Comparison of ENCODE assay signal across 9 cellular contexts in the genomic region with DNA sequence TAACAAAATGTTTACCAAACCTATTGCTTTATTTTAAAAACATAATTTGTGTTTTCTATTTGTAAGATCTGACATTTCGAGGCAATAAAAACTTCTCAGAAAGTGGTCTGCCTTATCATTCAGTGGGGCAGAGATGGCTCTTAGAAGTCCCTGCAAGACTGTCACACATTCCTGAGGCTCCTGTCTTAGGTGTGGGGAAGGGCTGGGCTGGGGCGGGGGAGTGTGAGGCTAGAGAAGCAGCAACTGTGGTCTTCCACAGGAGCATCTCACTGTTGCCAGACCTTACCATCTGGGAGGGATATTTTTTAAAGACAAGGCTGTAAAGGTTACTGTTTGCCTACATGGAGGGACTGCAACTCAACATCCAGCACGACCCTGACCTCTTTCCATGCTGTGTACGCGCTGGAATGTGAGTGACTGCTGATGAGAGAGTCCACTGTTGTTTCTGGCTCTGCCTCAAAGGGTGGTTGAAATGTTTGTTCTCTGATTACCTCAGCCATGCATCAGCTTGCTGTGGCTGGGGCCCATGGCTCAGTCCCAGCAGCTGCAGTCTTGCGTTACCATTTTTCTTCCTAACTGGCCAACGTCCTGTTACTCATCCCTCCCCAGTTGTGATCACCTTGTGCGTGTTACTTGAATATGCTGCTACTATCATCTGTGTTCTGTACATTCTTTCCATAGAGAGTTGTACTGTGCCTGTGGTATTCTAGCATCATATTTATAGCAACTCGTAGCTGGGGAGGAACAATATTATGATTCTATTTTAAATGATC. TPM values are rescaled to one million over a fixed set of nuclear protein-coding genes. Genes with fewer than 3 reads are reported as not detected.
DNase-seq lines count a peak whose midpoint lies in the region; ATAC-seq and TF ChIP-seq lines count a peak whose summit lies in the region.
"Had no signal": no experiment of that assay in that cellular context is flagged by ENCODE, and none has a peak within 500 bp of the region (broad histone marks: within the 10 kb centered on the region; RNA-seq: fewer than 3 reads in every experiment).

No MANE protein-coding gene starts in this region.

- no peak overlapping the region for H3K4me3 ChIP-seq in SK-N-SH (ENCODE audit: low read depth in 2 of 2, low read length in 1 of 2)

- no peaks in the 10 kb centered on the region for H3K4me1 ChIP-seq in SK-N-SH (ENCODE audit: control insufficient read depth in 1 of 2, insufficient read depth in 2 of 2, low read depth in 1 of 2, low read length in 1 of 2)

- in situ Hi-C loops in GM13976 (cut with MboI; ENCODE audit: low sequenced_read_pairs, unreplicated experiment) = loop anchor here (5.0 kb wide), 1 partner anchor 341 kb away; no protein-coding TSS in a partner anchor

- intact Hi-C loops in Right ventricle myocardium superior (cut with DNase I) = no loop called here
- intact Hi-C loops in sciatic nerve (cut with DNase I) = no loop called here

- ATAC-seq in Right ventricle myocardium superior (ENCODE audit: poor library complexity) = peak; percentile 89
- peak; percentile 79 for ATAC-seq in sciatic nerve
- no peak for ATAC-seq in HG03175 (IDR thresholded peaks at IDR 0.05; ENCODE audit: unreplicated experiment)
- ATAC-seq: activated CD4-positive, CD25-positive, alpha-beta regulatory T cell treated with anti-CD3 and anti-CD28 coated beads, Interleukin-2, amount 50 U/mL, for 24 hours had no signal

- H3K36me3 ChIP-seq in SK-N-SH (replicated peaks in 1 of 2; ENCODE audit: control insufficient read depth in 1 of 2, insufficient read depth in 2 of 2, low read length in 1 of 2) = peaks cover 23 to 28% of the 10 kb centered on the region in 2 experiments

- no peaks in the 10 kb centered on the region for H3K9me2 ChIP-seq in SK-N-SH

- WGBS in SK-N-SH (ENCODE audit: low lambda C conversion rate) = 55% methylated on average over 9 of the region's 9 CpGs

- DNase-seq in GOT3 (lab: John Stamatoyannopoulos, UW) (peak; percentile 6), SK-N-SH (no peak), Right ventricle myocardium superior (peak; percentile 52), sciatic nerve (ENCODE audit: low spot score) (no peak), NCI-H526 treated with DMSO at 0.1 percent for 48 hours (lab: John Stamatoyannopoulos, UW) (no peak), GM13976 (ENCODE audit: low spot score) (no peak)
- DNase-seq in stimulated activated CD4-positive, alpha-beta T cell treated with anti-CD3 and anti-CD28 coated beads, Interleukin-2, amount 100 ng/mL, for 24 hours = no peak

- H2AFZ ChIP-seq in SK-N-SH (ENCODE audit: low read depth) = no peak overlapping the region

- H3K9me3 ChIP-seq in SK-N-SH = no peaks in the 10 kb centered on the region

- TF ChIP-seq RAD21 in SK-N-SH (IDR thresholded peaks at IDR 0.05; ENCODE audit: low read length) = no peak

- peak overlapping the region; percentile 47 for H3K4me2 ChIP-seq in SK-N-SH

- POLR2A ChIA-PET in SK-N-SH (lab: Yijun Ruan, JAX) = no interaction called here

- H3K9ac ChIP-seq in SK-N-SH = no peak overlapping the region

- H3K27me3 ChIP-seq in SK-N-SH (ENCODE audit: insufficient read depth) = no peaks in the 10 kb centered on the region

- H3K79me2 ChIP-seq in SK-N-SH (ENCODE audit: insufficient read depth) = no peaks in the 10 kb centered on the region

- CTCF ChIA-PET in SK-N-SH (lab: Yijun Ruan, JAX) = interaction anchor here (1.6 to 11.4 kb wide), 3 partner anchors 71 to 87 kb away, joined by 5 to 439 read pairs (median 38); a partner anchor contains a TSS

- H4K20me1 ChIP-seq in SK-N-SH (ENCODE audit: insufficient read depth) = peaks cover 4% of the 10 kb centered on the region; the same call in 1 of the 2 replicates

- no peak for TF ChIP-seq EP300 in SK-N-SH (IDR thresholded peaks at IDR 0.05; ENCODE audit: borderline replicate concordance in 1 of 2, low read depth in 1 of 2, low read length in 1 of 2)

- no peak for TF ChIP-seq CTCF in SK-N-SH (IDR thresholded peaks at IDR 0.05)
- no peak for TF ChIP-seq CTCF in GM13976 (IDR thresholded peaks at IDR 0.05; ENCODE audit: borderline replicate concordance, control extremely low read depth, extremely low read depth, insufficient read depth, missing control alignments)

- peaks cover 6% of the 10 kb centered on the region for H3F3A ChIP-seq in SK-N-SH (replicated peaks; ENCODE audit: insufficient read depth)

- no peak overlapping the region for H3K27ac ChIP-seq in SK-N-SH (ENCODE audit: low read depth in 2 of 2, low read length in 1 of 2)

TF ChIP-seq in SK-N-SH, 30 proteins besides CTCF, POLR2A, EP300 and RAD21:
- TF ChIP-seq, protein P1, sequence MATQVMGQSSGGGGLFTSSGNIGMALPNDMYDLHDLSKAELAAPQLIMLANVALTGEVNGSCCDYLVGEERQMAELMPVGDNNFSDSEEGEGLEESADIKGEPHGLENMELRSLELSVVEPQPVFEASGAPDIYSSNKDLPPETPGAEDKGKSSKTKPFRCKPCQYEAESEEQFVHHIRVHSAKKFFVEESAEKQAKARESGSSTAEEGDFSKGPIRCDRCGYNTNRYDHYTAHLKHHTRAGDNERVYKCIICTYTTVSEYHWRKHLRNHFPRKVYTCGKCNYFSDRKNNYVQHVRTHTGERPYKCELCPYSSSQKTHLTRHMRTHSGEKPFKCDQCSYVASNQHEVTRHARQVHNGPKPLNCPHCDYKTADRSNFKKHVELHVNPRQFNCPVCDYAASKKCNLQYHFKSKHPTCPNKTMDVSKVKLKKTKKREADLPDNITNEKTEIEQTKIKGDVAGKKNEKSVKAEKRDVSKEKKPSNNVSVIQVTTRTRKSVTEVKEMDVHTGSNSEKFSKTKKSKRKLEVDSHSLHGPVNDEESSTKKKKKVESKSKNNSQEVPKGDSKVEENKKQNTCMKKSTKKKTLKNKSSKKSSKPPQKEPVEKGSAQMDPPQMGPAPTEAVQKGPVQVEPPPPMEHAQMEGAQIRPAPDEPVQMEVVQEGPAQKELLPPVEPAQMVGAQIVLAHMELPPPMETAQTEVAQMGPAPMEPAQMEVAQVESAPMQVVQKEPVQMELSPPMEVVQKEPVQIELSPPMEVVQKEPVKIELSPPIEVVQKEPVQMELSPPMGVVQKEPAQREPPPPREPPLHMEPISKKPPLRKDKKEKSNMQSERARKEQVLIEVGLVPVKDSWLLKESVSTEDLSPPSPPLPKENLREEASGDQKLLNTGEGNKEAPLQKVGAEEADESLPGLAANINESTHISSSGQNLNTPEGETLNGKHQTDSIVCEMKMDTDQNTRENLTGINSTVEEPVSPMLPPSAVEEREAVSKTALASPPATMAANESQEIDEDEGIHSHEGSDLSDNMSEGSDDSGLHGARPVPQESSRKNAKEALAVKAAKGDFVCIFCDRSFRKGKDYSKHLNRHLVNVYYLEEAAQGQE (IDR thresholded peaks at IDR 0.05; ENCODE audit: low read depth, low read length) = no peak
- TF ChIP-seq, protein P2, sequence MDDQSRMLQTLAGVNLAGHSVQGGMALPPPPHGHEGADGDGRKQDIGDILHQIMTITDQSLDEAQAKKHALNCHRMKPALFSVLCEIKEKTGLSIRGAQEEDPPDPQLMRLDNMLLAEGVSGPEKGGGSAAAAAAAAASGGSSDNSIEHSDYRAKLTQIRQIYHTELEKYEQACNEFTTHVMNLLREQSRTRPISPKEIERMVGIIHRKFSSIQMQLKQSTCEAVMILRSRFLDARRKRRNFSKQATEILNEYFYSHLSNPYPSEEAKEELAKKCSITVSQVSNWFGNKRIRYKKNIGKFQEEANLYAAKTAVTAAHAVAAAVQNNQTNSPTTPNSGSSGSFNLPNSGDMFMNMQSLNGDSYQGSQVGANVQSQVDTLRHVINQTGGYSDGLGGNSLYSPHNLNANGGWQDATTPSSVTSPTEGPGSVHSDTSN (IDR thresholded peaks at IDR 0.05) = peak; percentile 41; the same call in 1 of the 2 replicates
- no peak for TF ChIP-seq EZH2phosphoT487 (IDR thresholded peaks at IDR 0.05; ENCODE audit: borderline replicate concordance, low read depth)
- TF ChIP-seq JUND (IDR thresholded peaks at IDR 0.05) = 0 out of 2 replicates have a peak, but pooled peaks have one; percentile 26
- peak; percentile 78 for TF ChIP-seq NFIC (IDR thresholded peaks at IDR 0.05; ENCODE audit: borderline replicate concordance)
- TF ChIP-seq TCF12 (IDR thresholded peaks at IDR 0.05) = peak; percentile 69; the same call in 1 of the 2 replicates
- peak; percentile 28; the same call in 1 of the 2 replicates for TF ChIP-seq TEAD4 (IDR thresholded peaks at IDR 0.05; ENCODE audit: borderline replicate concordance, insufficient read depth)
- TF ChIP-seq POLR2AphosphoS5 (IDR thresholded peaks at IDR 0.05; ENCODE audit: low read depth, low read length) = peak; percentile 18; the same call in 1 of the 2 replicates
- TF ChIP-seq FOXJ3 (CRISPR knock-in tag; IDR thresholded peaks at IDR 0.05) = no peak
- peak; percentile 15; the same call in 1 of the 2 replicates for TF ChIP-seq FOSL2 (IDR thresholded peaks at IDR 0.05; ENCODE audit: borderline replicate concordance, low read depth)

RNA-seq across cellular contexts. Expression of a gene that starts 12.4 kb away (rescaled TPM):
- 14.8 and 17.0 TPM in 2 replicates for polyA plus RNA-seq in SK-N-SH (2012; rRNA removed)
- 16.7 and 16.9 TPM in 2 replicates for polyA plus RNA-seq in SK-N-SH (2012; cell fraction: cytosol; rRNA removed)
- 3.1 and 3.9 TPM in 2 replicates for polyA plus RNA-seq in SK-N-SH (2012; cell fraction: nucleus; rRNA removed)
- total RNA-seq in Right ventricle myocardium superior = 5.9 TPM
- 10.1 TPM for total RNA-seq in sciatic nerve

RNA-seq across cellular contexts. Expression of a gene that starts 12.8 kb away (rescaled TPM):
- polyA plus RNA-seq in SK-N-SH (2012; rRNA removed) = 9.6 and 11.7 TPM in 2 replicates
- 9.0 and 9.2 TPM in 2 replicates for polyA plus RNA-seq in SK-N-SH (2012; cell fraction: cytosol; rRNA removed)
- polyA plus RNA-seq in SK-N-SH (2012; cell fraction: nucleus; rRNA removed) = 14.5 and 18.5 TPM in 2 replicates
- total RNA-seq in Right ventricle myocardium superior = 15.1 TPM
- 44.0 TPM for total RNA-seq in sciatic nerve

Comparison
In these comparisons a context has a peak if more than half of its experiments do, and no peak if none do; other contexts are left out.
1. DNase-seq: peak in GOT3 (single experiment) and Right ventricle myocardium superior (single experiment); none in SK-N-SH (single experiment), sciatic nerve (single experiment), NCI-H526 treated with DMSO at 0.1 percent for 48 hours (single experiment), GM13976 (single experiment) and stimulated activated CD4-positive, alpha-beta T cell treated with anti-CD3 and anti-CD28 coated beads, Interleukin-2, amount 100 ng/mL, for 24 hours (0 of 2).